ENCODE assay signal across 11 cellular contexts in the genomic region with DNA sequence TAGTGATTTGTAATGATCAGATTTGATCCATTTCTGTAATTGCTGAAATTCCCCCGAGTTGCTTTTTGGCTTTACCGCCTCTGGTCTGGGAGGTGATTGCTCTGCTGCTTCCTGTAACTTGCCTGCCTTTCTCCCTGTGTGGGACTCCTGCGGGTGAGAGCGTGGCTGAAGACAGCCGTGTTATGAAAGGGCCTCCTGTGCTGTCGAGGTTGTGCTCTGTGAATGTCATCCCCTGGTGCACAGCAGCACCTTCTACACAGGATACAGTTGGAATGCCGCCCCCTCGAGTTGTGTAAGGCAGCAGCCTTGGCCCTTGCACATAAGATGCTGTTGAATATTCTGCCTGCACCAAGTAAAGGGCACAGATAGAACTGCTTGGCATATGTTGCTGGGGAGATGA. TPM values are rescaled to one million over a fixed set of nuclear protein-coding genes. Genes with fewer than 3 reads are reported as not detected.
DNase-seq lines count a peak whose midpoint lies in the region; ATAC-seq and TF ChIP-seq lines count a peak whose summit lies in the region.
"Had no signal": no experiment of that assay in that cellular context is flagged by ENCODE, and none has a peak within 500 bp of the region (broad histone marks: within the 10 kb centered on the region; RNA-seq: fewer than 3 reads in every experiment).

No MANE protein-coding gene starts in this region.

- H3K27ac Mint-ChIP-seq in naive thymus-derived CD8-positive, alpha-beta T cell = peak overlapping the region in 9 of 10 donors; percentile 9 to 85 (median 77)

- ATAC-seq in naive thymus-derived CD8-positive, alpha-beta T cell = peak; percentile 48 to 72
- ATAC-seq in HG03469 (IDR thresholded peaks at IDR 0.05; ENCODE audit: unreplicated experiment) = no peak
- no peak for ATAC-seq in HG02884 (IDR thresholded peaks at IDR 0.05; ENCODE audit: unreplicated experiment)

- H3K9ac ChIP-seq in colonic mucosa (ENCODE audit: low read depth in 2 of 2, low read length in 2 of 2) = no peak overlapping the region
- H3K9ac ChIP-seq: parathyroid adenoma had no signal

- peaks cover 33% of the 10 kb centered on the region for H4K20me1 ChIP-seq in OCI-LY7 (ENCODE audit: insufficient read depth, low read length)

- DNase-seq in G401 (ENCODE audit: low spot score) = peak; percentile 23
- DNase-seq in OCI-LY7 (ENCODE audit: low spot score) = no peak
- DNase-seq in adrenal gland = peak in 5 of 7 donors; percentile 34 to 62 (median 51)
- no peak for DNase-seq in naive thymus-derived CD8-positive, alpha-beta T cell
- no peak for DNase-seq in coronary artery (ENCODE audit: low spot score)
- DNase-seq in colonic mucosa = no peak
- DNase-seq: GDM1, glutamatergic neuron had no signal

- CTCF ChIA-PET in OCI-LY7 (lab: Charles Lee; ENCODE audit: unreplicated experiment) = no interaction called here

- H3K9me2 ChIP-seq in OCI-LY7 (ENCODE audit: insufficient read depth, low read length) = no peaks in the 10 kb centered on the region

- peaks cover 21 to 74% (median 68%) of the 10 kb centered on the region in 4 donors for H3K4me1 Mint-ChIP-seq in naive thymus-derived CD8-positive, alpha-beta T cell

- H3K36me3 Mint-ChIP-seq in naive thymus-derived CD8-positive, alpha-beta T cell = peaks cover 0 to 87% (median 19%) of the 10 kb centered on the region in 3 donors

- TF ChIP-seq CTCF in OCI-LY7 (conservative IDR thresholded peaks at IDR 0.05; ENCODE audit: low read length) = no peak
- TF ChIP-seq CTCF in adrenal gland (IDR thresholded peaks at IDR 0.05) = no peak
- TF ChIP-seq CTCF in coronary artery (IDR thresholded peaks at IDR 0.05) = no peak
- TF ChIP-seq CTCF in colonic mucosa (IDR thresholded peaks at IDR 0.05) = no peak

- TF ChIP-seq POLR2A in adrenal gland (IDR thresholded peaks at IDR 0.05) = no peak

- peak overlapping the region; percentile 11; the same call in 1 of the 2 replicates for H3K4me2 ChIP-seq in OCI-LY7 (ENCODE audit: low read length)

- H3K36me3 ChIP-seq in OCI-LY7 (ENCODE audit: insufficient read depth, low read length) (peaks cover 91% of the 10 kb centered on the region), adrenal gland (replicated peaks in 1 of 2) (peaks cover 0 to 46% of the 10 kb centered on the region in 2 donors), colonic mucosa (peaks cover 9% of the 10 kb centered on the region)

- intact Hi-C loops in OCI-LY7 (cut with micrococcal nuclease; ENCODE audit: unreplicated experiment) (loop anchor here (5.0 kb wide), 2 partner anchors 37 to 108 kb away; no protein-coding TSS in a partner anchor), adrenal gland (cut with DNase I) (loop anchor here in 1 of 2 donors (5.0 kb wide), 1 partner anchor 67 kb away; a partner anchor contains a TSS), colonic mucosa (cut with DNase I) (no loop called here)

- H3K4me3 ChIP-seq in OCI-LY7 (ENCODE audit: low read depth, low read length, poor library complexity, severe bottlenecking) (no peak overlapping the region), adrenal gland (no peak overlapping the region), coronary artery (no peak overlapping the region), colonic mucosa (no peak overlapping the region)

- H3K27me3 ChIP-seq in adrenal gland (no peaks in the 10 kb centered on the region), colonic mucosa (no peaks in the 10 kb centered on the region)

- H3K9me3 ChIP-seq in OCI-LY7 (ENCODE audit: low read length) (no peaks in the 10 kb centered on the region; the same call in 1 of the 2 replicates), adrenal gland (replicated peaks in 1 of 3) (no peaks in the 10 kb centered on the region), colonic mucosa (no peaks in the 10 kb centered on the region)

- H3K4me1 ChIP-seq in OCI-LY7 (ENCODE audit: insufficient read depth, low read length, poor library complexity, severe bottlenecking) (peaks cover 55% of the 10 kb centered on the region), adrenal gland (replicated peaks in 1 of 2) (peaks cover 7 to 90% of the 10 kb centered on the region in 2 donors), colonic mucosa (peaks cover 7% of the 10 kb centered on the region)

- H3K4me3 Mint-ChIP-seq in naive thymus-derived CD8-positive, alpha-beta T cell = peak overlapping the region in 9 of 10 donors; percentile 4 to 67 (median 43)

- no peak overlapping the region for H3K27ac ChIP-seq in OCI-LY7 (ENCODE audit: low read depth, low read length, poor library complexity, severe bottlenecking)
- peak overlapping the region in 2 of 5 donors; percentile 23 to 38 for H3K27ac ChIP-seq in adrenal gland
- no peak overlapping the region for H3K27ac ChIP-seq in coronary artery
- no peak overlapping the region for H3K27ac ChIP-seq in colonic mucosa
- H3K27ac ChIP-seq: parathyroid adenoma had no signal

- 36 to 51% (median 49%) methylated on average over 7 to 8 of the region's 8 CpGs for WGBS in adrenal gland, 4 donors

- no peaks in the 10 kb centered on the region for H3K9me3 Mint-ChIP-seq in naive thymus-derived CD8-positive, alpha-beta T cell

- BruUV-seq in OCI-LY7 (replicated peaks; lab: Mats Ljungman, UMichigan) = no TSS peak

- no peaks in the 10 kb centered on the region for H3K27me3 Mint-ChIP-seq in naive thymus-derived CD8-positive, alpha-beta T cell

- peaks cover 67% of the 10 kb centered on the region for H3K79me2 ChIP-seq in OCI-LY7 (ENCODE audit: insufficient read depth, low read depth, low read length)

- POLR2A ChIA-PET in OCI-LY7 (lab: Charles Lee) = interaction anchor here (1.1 to 1.2 kb wide), 2 partner anchors 9 to 38 kb away, joined by 4 to 5 read pairs; no protein-coding TSS in a partner anchor
- POLR2A ChIA-PET in naive thymus-derived CD8-positive, alpha-beta T cell (lab: Charles Lee) = no interaction called here

- in situ Hi-C loops in G401 (cut with HindIII; ENCODE audit: low sequenced_read_pairs) = no loop called here

- H2AFZ ChIP-seq in OCI-LY7 (ENCODE audit: low read length) = no peak overlapping the region
- H2AFZ ChIP-seq: parathyroid adenoma had no signal

RNA-seq across cellular contexts. Expression of a gene that starts 5.9 kb away (rescaled TPM):
- total RNA-seq in G401 (2014; rRNA removed; shearing (Covaris generic)) = 305 and 352 TPM in 2 replicates
- 229 and 316 TPM in 2 replicates for total RNA-seq in OCI-LY7 (2014; rRNA removed; shearing (Covaris generic))
- 307 and 315 TPM in 2 replicates for total RNA-seq in OCI-LY7 (2022)
- 100 to 1,000 TPM; 370 to 643 (median 493) TPM for total RNA-seq in adrenal gland
- polyA plus RNA-seq in adrenal gland = 1,000 to 10,000 TPM in 2 of 3 donors, 100 to 1,000 TPM in 1; 361 to 1,287 (median 1,018) TPM
- total RNA-seq in naive thymus-derived CD8-positive, alpha-beta T cell = 100 to 1,000 TPM; 199 to 211 TPM
- 100 to 1,000 TPM; 566 to 661 (median 623) TPM for polyA plus RNA-seq in naive thymus-derived CD8-positive, alpha-beta T cell
- 100 to 1,000 TPM; 320 to 322 TPM for total RNA-seq in colonic mucosa

Comparison
In these comparisons a context has a peak if more than half of its experiments do, and no peak if none do; other contexts are left out.
1. DNase-seq: peak in G401 (single experiment) and adrenal gland (5 of 7); none in OCI-LY7 (single experiment), naive thymus-derived CD8-positive, alpha-beta T cell (0 of 10), coronary artery (single experiment) and colonic mucosa (single experiment).
2. ATAC-seq: peak in naive thymus-derived CD8-positive, alpha-beta T cell (2 of 2); none in HG03469 (single experiment) and HG02884 (single experiment).